14 cellular contexts compared by ENCODE assay signal in genomic region chr5:127423173-127423798, GRCh38.
A peak's percentile ranks its signal among the peaks of the same experiment; 100 is the strongest.
DNase-seq lines count a peak whose midpoint lies in the region; ATAC-seq, FAIRE-seq and TF ChIP-seq lines count a peak whose summit lies in the region.
"Had no signal": no experiment of that assay in that cellular context is flagged by ENCODE, and none has a peak within 500 bp of the region (broad histone marks: within the 10 kb centered on the region; RNA-seq: fewer than 3 reads in every experiment).

No MANE protein-coding gene starts in this region.

- intact Hi-C loops in GM12878 (cut with micrococcal nuclease; ENCODE audit: unreplicated experiment) (no loop called here), Caco-2 (cut with micrococcal nuclease; ENCODE audit: unreplicated experiment) (no loop called here)

- no peaks in the 10 kb centered on the region; a peak in 1 of 4 replicates for H3K27me3 ChIP-seq in GM12878 (replicated peaks in 1 of 2; ENCODE audit: control insufficient read depth in 2 of 2, insufficient read depth in 2 of 2, low read length in 1 of 2)
- H3K27me3 ChIP-seq in Caco-2 (replicated peaks; ENCODE audit: control insufficient read depth, insufficient read depth, low read length): no peaks in the 10 kb centered on the region
- H3K27me3 ChIP-seq: upper lobe of right lung had no signal

- no peaks in the 10 kb centered on the region for H3K79me2 ChIP-seq in GM12878 (ENCODE audit: control insufficient read depth, insufficient read depth, low read length)

- DNase-seq in GM12878 (ENCODE audit: low read depth, low spot score) (peak; percentile 13), Caco-2 (no peak), A172 (ENCODE audit: low spot score) (no peak), NCI-H2081 (lab: John Stamatoyannopoulos, UW) (no peak)
- DNase-seq: cortex of kidney, NCI-H526, nephron progenitor cell, SW 1271, upper lobe of right lung had no signal

- H3K36me3 Mint-ChIP-seq in Caco-2 (ENCODE audit: insufficient read depth, unreplicated experiment): no peaks in the 10 kb centered on the region
- H3K36me3 Mint-ChIP-seq: activated naive CD4-positive, alpha-beta T cell treated with anti-CD3 and anti-CD28 coated beads, Interleukin-2, amount 50 U/mL, for 72 hours had no signal

- H3K36me3 ChIP-seq in GM12878 (ENCODE audit: control insufficient read depth in 2 of 2, insufficient read depth in 2 of 2, low read length in 1 of 2): no peaks in the 10 kb centered on the region
- no peaks in the 10 kb centered on the region for H3K36me3 ChIP-seq in Caco-2 (ENCODE audit: control insufficient read depth, insufficient read depth, low read length)
- H3K36me3 ChIP-seq: upper lobe of right lung had no signal

- ATAC-seq in GM18858 (IDR thresholded peaks at IDR 0.05; ENCODE audit: unreplicated experiment) (peak; percentile 72), GM21515 (IDR thresholded peaks at IDR 0.05; ENCODE audit: unreplicated experiment) (peak; percentile 77), HG03108 (IDR thresholded peaks at IDR 0.05; ENCODE audit: unreplicated experiment) (peak; percentile 60), GM12878 (peak; percentile 60)
- ATAC-seq: activated naive CD4-positive, alpha-beta T cell treated with anti-CD3 and anti-CD28 coated beads, Interleukin-2, amount 50 U/mL, for 72 hours; upper lobe of right lung had no signal

- H3K4me1 Mint-ChIP-seq in Caco-2 (ENCODE audit: low read depth, unreplicated experiment): no peaks in the 10 kb centered on the region

- no peak overlapping the region for H3K27ac Mint-ChIP-seq in Caco-2 (ENCODE audit: unreplicated experiment)
- H3K27ac Mint-ChIP-seq: activated naive CD4-positive, alpha-beta T cell treated with anti-CD3 and anti-CD28 coated beads, Interleukin-2, amount 50 U/mL, for 72 hours; nephron progenitor cell had no signal

- H3K4me3 ChIP-seq in GM12878 (0 out of 2 replicates have a peak overlapping the region, but pooled peaks have one; percentile 7), Caco-2 (ENCODE audit: low read depth, low read length) (no peak overlapping the region)
- H3K4me3 ChIP-seq: upper lobe of right lung had no signal

- CTCF ChIA-PET in GM12878 (lab: Yijun Ruan, JAX): interaction anchor here (1.1 to 2.0 kb wide), 4 partner anchors 14 to 67 kb away, joined by 3 to 6 read pairs (median 4); no protein-coding TSS in a partner anchor
- CTCF ChIA-PET in Caco-2 (lab: Charles Lee): no interaction called here

- peaks cover 4% of the 10 kb centered on the region for H3K27me3 Mint-ChIP-seq in Caco-2 (ENCODE audit: insufficient read depth, unreplicated experiment)

- H3K4me3 Mint-ChIP-seq in Caco-2 (ENCODE audit: unreplicated experiment): no peak overlapping the region
- H3K4me3 Mint-ChIP-seq: nephron progenitor cell had no signal

- no peak overlapping the region for H3K9ac ChIP-seq in GM12878 (ENCODE audit: control insufficient read depth, insufficient read depth, low read length)

- H4K20me1 ChIP-seq in GM12878 (ENCODE audit: control insufficient read depth, insufficient read depth): no peaks in the 10 kb centered on the region

- no peak for TF ChIP-seq POLR2A in GM12878 (IDR thresholded peaks at IDR 0.05; ENCODE audit: low read depth, low read length)

- in situ Hi-C loops in GM12878 (cut with MboI): no loop called here

- BruUV-seq in GM12878 (replicated peaks; lab: Mats Ljungman, UMichigan) (no TSS peak), Caco-2 (replicated peaks; lab: Mats Ljungman, UMichigan) (no TSS peak)

- no peak for TF ChIP-seq RAD21 in GM12878 (IDR thresholded peaks at IDR 0.05; ENCODE audit: insufficient read depth, low read depth, low read length)

- H3K27ac ChIP-seq in GM12878 (ENCODE audit: control insufficient read depth, insufficient read depth): peak overlapping the region; percentile 22; the same call in 1 of the 2 replicates
- H3K27ac ChIP-seq: upper lobe of right lung had no signal

- H3K4me1 ChIP-seq in GM12878 (ENCODE audit: control insufficient read depth, insufficient read depth, low read length): 0 out of 2 replicates have a peak, but pooled peaks cover 4% of the 10 kb centered on the region
- H3K4me1 ChIP-seq in Caco-2: peaks cover 7% of the 10 kb centered on the region
- H3K4me1 ChIP-seq: upper lobe of right lung had no signal

- RAD21 ChIA-PET in GM12878 (lab: Charles Lee; ENCODE audit: unreplicated experiment): no interaction called here

- peak overlapping the region; percentile 82 for H2AFZ ChIP-seq in GM12878 (ENCODE audit: control insufficient read depth, low read depth, low read length)

- no peak for TF ChIP-seq EP300 in GM12878 (IDR thresholded peaks at IDR 0.05; ENCODE audit: borderline replicate concordance in 1 of 2, control insufficient read depth in 1 of 2, low read depth in 2 of 2, low read length in 2 of 2)

- WGBS in GM12878 (ENCODE audit: insufficient coverage, insufficient replicate concordance, low lambda C conversion rate, missing lambda C conversion rate): 24% methylated on average over 4 of the region's 4 CpGs

- SMC1A ChIA-PET in GM12878 (lab: Charles Lee; ENCODE audit: uncharacterized antibody, unreplicated experiment): interaction anchor here (1.8 to 2.1 kb wide), 2 partner anchors 14 to 17 kb away, joined by 3 to 7 read pairs; no protein-coding TSS in a partner anchor

- H3K4me2 ChIP-seq in GM12878 (ENCODE audit: control insufficient read depth, insufficient read depth): peak overlapping the region; percentile 50; the same call in 1 of the 2 replicates

- TF ChIP-seq CTCF in GM12878 (IDR thresholded peaks at IDR 0.05 in 2 of 3, conservative IDR thresholded peaks at IDR 0.05 in 1 of 3; ENCODE audit: control insufficient read depth in 2 of 3, extremely low read depth in 1 of 3, insufficient read depth in 1 of 3, low read depth in 3 of 3, low read length in 3 of 3) (no peak), Caco-2 (IDR thresholded peaks at IDR 0.05; ENCODE audit: insufficient read depth in 1 of 2, low read depth in 1 of 2, low read length in 1 of 2, severe bottlenecking in 1 of 2, unreplicated experiment in 1 of 2) (no peak)

- FAIRE-seq in GM12878 (lab: Jason Lieb, UNC): peak; percentile 73
- FAIRE-seq: D721Med had no signal

- POLR2A ChIA-PET in GM12878 (lab: Charles Lee) (no interaction called here), Caco-2 (lab: Charles Lee) (no interaction called here)

- no peaks in the 10 kb centered on the region for H3K9me3 Mint-ChIP-seq in Caco-2 (ENCODE audit: unreplicated experiment)
- H3K9me3 Mint-ChIP-seq: activated naive CD4-positive, alpha-beta T cell treated with anti-CD3 and anti-CD28 coated beads, Interleukin-2, amount 50 U/mL, for 72 hours had no signal

- H3K9me3 ChIP-seq in GM12878 (replicated peaks; ENCODE audit: control insufficient read depth, insufficient read depth, low read length): no peaks in the 10 kb centered on the region; the same call in 2 of the 3 replicates
- H3K9me3 ChIP-seq in Caco-2: no peaks in the 10 kb centered on the region
- H3K9me3 ChIP-seq: upper lobe of right lung had no signal

TF ChIP-seq in GM12878, 131 proteins besides CTCF, POLR2A, EP300 and RAD21:
- TF ChIP-seq PAX5 (IDR thresholded peaks at IDR 0.05; ENCODE audit: borderline replicate concordance, low read depth, low read length) (no peak), ATF2 (IDR thresholded peaks at IDR 0.05; ENCODE audit: low read length) (peak; percentile 16; the same call in 1 of the 2 replicates), HDGF (IDR thresholded peaks at IDR 0.05) (no peak), JUNB (IDR thresholded peaks at IDR 0.05) (peak; percentile 29; the same call in 1 of the 2 replicates), HSF1 (IDR thresholded peaks at IDR 0.05; ENCODE audit: low read depth, low read length) (no peak), RUNX3 (IDR thresholded peaks at IDR 0.05; ENCODE audit: low read length) (peak; percentile 74), NFIC (IDR thresholded peaks at IDR 0.05; ENCODE audit: low read depth, low read length) (0 out of 2 replicates have a peak, but pooled peaks have one; percentile 31), SRF (IDR thresholded peaks at IDR 0.05; ENCODE audit: low read depth in 2 of 2, low read length in 2 of 2) (no peak), RELB (IDR thresholded peaks at IDR 0.05; ENCODE audit: low read depth) (no peak)
